Comparison of ENCODE assay signal across 27 cellular contexts in genomic region chr12:119699199-119699765, GRCh38. TPM values are rescaled to one million over a fixed set of nuclear protein-coding genes. Genes with fewer than 3 reads are reported as not detected.
DNase-seq lines count a peak whose midpoint lies in the region; ATAC-seq and TF ChIP-seq lines count a peak whose summit lies in the region.
"Had no signal": no experiment of that assay in that cellular context is flagged by ENCODE, and none has a peak within 500 bp of the region (broad histone marks: within the 10 kb centered on the region; RNA-seq: fewer than 3 reads in every experiment).

No MANE protein-coding gene starts in this region.

- no peak overlapping the region for H3K4me3 ChIP-seq in AG09309 (ENCODE audit: control insufficient read depth, low read depth, low read length)
- no peak overlapping the region for H3K4me3 ChIP-seq in epithelial cell of proximal tubule (ENCODE audit: low read depth, low read length)
- no peak overlapping the region for H3K4me3 ChIP-seq in osteoblast (ENCODE audit: insufficient read depth, low read length)
- H3K4me3 ChIP-seq: BLaER1 treated with 17β-estradiol and CSF1 and Interleukin-3, amounts not matched to agents 10 nM and 100 nM; GM12878; GM23248; left lung; PC-9; testis; uterus had no signal

- no peaks in the 10 kb centered on the region for H4K20me1 ChIP-seq in osteoblast (ENCODE audit: insufficient read depth, low read length)

- H2AFZ ChIP-seq in osteoblast (ENCODE audit: low read length), result peak overlapping the region; percentile 61
- H2AFZ ChIP-seq: GM23248, PC-9 had no signal

- H3K36me3 ChIP-seq in osteoblast (ENCODE audit: insufficient read depth, low read length), result peaks cover 18% of the 10 kb centered on the region
- H3K36me3 ChIP-seq: uterus had no signal

- H3K79me2 ChIP-seq in osteoblast (ENCODE audit: insufficient read depth, low read length), result no peaks in the 10 kb centered on the region

- H3K27me3 ChIP-seq in osteoblast (ENCODE audit: insufficient read depth, low read length), result no peaks in the 10 kb centered on the region
- H3K27me3 ChIP-seq: BLaER1 treated with 17β-estradiol and CSF1 and Interleukin-3, amounts not matched to agents 10 nM and 100 nM; left lung; testis; uterus had no signal

- H3K4me1 ChIP-seq in osteoblast (ENCODE audit: insufficient read depth, low read length), result peaks cover 3% of the 10 kb centered on the region
- H3K4me1 ChIP-seq: left lung, testis, uterus had no signal

- H3K27ac ChIP-seq in osteoblast (ENCODE audit: low read depth, low read length), result peak overlapping the region; percentile 28
- H3K27ac ChIP-seq: BLaER1 treated with 17β-estradiol and CSF1 and Interleukin-3, amounts not matched to agents 10 nM and 100 nM; GM23248; left lung; PC-9; testis; uterus had no signal

- peak; percentile 67 for DNase-seq in AG09309 (ENCODE audit: low read depth)
- peak; percentile 85 for DNase-seq in epithelial cell of proximal tubule (ENCODE audit: low read depth)
- DNase-seq in osteoblast (ENCODE audit: insufficient read length, low spot score, missing footprints), result peak; percentile 67
- no peak for DNase-seq in stimulated activated CD4-positive, alpha-beta T cell treated with anti-CD3 and anti-CD28 coated beads, Interleukin-15, amount 100 ng/mL, for 24 hours
- no peak for DNase-seq in HCEC 1CT
- DNase-seq: activated CD4-positive, alpha-beta T cell treated with anti-CD3 and anti-CD28 coated beads for 1 hour; activated CD8-positive, alpha-beta T cell treated with anti-CD3 and anti-CD28 coated beads, Interleukin-2, amount 10 ng/mL, durations not matched to agents 7 days and 5 days; DND-41; effector CD8-positive, alpha-beta T cell; left lung; mesenchymal stem cell; NCI-H1092 treated with DMSO at 0.1 percent for 48 hours; NCI-H2029; NK-92 treated with Interleukin-12 subunit alpha and Interleukin-12 subunit beta, amount 100 ng/mL, for 24 hours; PC-9; Right ventricle myocardium superior; stimulated activated naive B cell treated with anti-CD40 and anti-IgM and Interleukin-4, amounts not matched to agents 10 μg/mL and 1 μg/mL and 100 μg/mL, for 72 hours; T-helper 2 cell; testis; uterus had no signal

- no peak for ATAC-seq in GM18511 (IDR thresholded peaks at IDR 0.05; ENCODE audit: unreplicated experiment)
- no peak for ATAC-seq in HG03135 (IDR thresholded peaks at IDR 0.05; ENCODE audit: unreplicated experiment)
- ATAC-seq: activated CD8-positive, alpha-beta T cell treated with anti-CD3 and anti-CD28 coated beads, Interleukin-2, amount 10 ng/mL, durations not matched to agents 7 days and 5 days; GM12878; left lung; sciatic nerve; stimulated activated naive B cell treated with anti-CD40 and anti-IgM and Interleukin-4, amounts not matched to agents 10 μg/mL and 1 μg/mL and 100 μg/mL, for 72 hours had no signal

- TF ChIP-seq CTCF in AG09309 (IDR thresholded peaks at IDR 0.05; ENCODE audit: control insufficient read depth, insufficient read depth, low read depth, low read length, missing control alignments) (peak; percentile 3), epithelial cell of proximal tubule (conservative IDR thresholded peaks at IDR 0.05; ENCODE audit: low read depth, low read length) (peak; percentile 22), osteoblast (IDR thresholded peaks at IDR 0.05; ENCODE audit: extremely low read depth, low read depth, low read length) (no peak)

- no peak overlapping the region for H3K4me2 ChIP-seq in osteoblast (ENCODE audit: insufficient read depth, low read length)
- H3K4me2 ChIP-seq: BLaER1 treated with 17β-estradiol and CSF1 and Interleukin-3, amounts not matched to agents 10 nM and 100 nM; PC-9 had no signal

- no peaks in the 10 kb centered on the region for H3K9me3 ChIP-seq in osteoblast (ENCODE audit: low read depth, low read length)
- H3K9me3 ChIP-seq: BLaER1 treated with 17β-estradiol and CSF1 and Interleukin-3, amounts not matched to agents 10 nM and 100 nM; left lung; testis; uterus had no signal

- no peak for TF ChIP-seq EP300 in Ishikawa (IDR thresholded peaks at IDR 0.05; ENCODE audit: borderline replicate concordance)

- TF ChIP-seq RAD21 in Ishikawa (IDR thresholded peaks at IDR 0.05; ENCODE audit: low read depth), result no peak

TF ChIP-seq in Ishikawa, 13 proteins besides CTCF, POLR2A, EP300 and RAD21:
- no peak for TF ChIP-seq TCF12 (IDR thresholded peaks at IDR 0.05; ENCODE audit: low read depth)
- no peak for TF ChIP-seq USF1 (IDR thresholded peaks at IDR 0.05)
- 0 out of 2 replicates have a peak, but pooled peaks have one; percentile 3 for TF ChIP-seq MAX (IDR thresholded peaks at IDR 0.05)
- TF ChIP-seq ZBTB7A (IDR thresholded peaks at IDR 0.05; ENCODE audit: low read depth), result no peak

RNA-seq across cellular contexts. Expression of gene PRKAB1, which starts 31.3 kb away (rescaled TPM):
- 22.3 and 27.9 TPM in 2 replicates for total RNA-seq in epithelial cell of proximal tubule
- 16.6 and 25.3 TPM in 2 replicates for total RNA-seq in osteoblast

Comparison
In these comparisons a context has a peak if more than half of its experiments do, and no peak if none do; other contexts are left out.
1. DNase-seq: peak in AG09309 (single experiment), epithelial cell of proximal tubule (single experiment) and osteoblast (single experiment); none in stimulated activated CD4-positive, alpha-beta T cell treated with anti-CD3 and anti-CD28 coated beads, Interleukin-15, amount 100 ng/mL, for 24 hours (single experiment) and HCEC 1CT (single experiment).